31 cellular contexts compared by ENCODE assay signal in genomic region chr3:38257583-38257982, GRCh38. TPM values are rescaled to one million over a fixed set of nuclear protein-coding genes. Genes with fewer than 3 reads are reported as not detected.
DNase-seq lines count a peak whose midpoint lies in the region; ATAC-seq, FAIRE-seq and TF ChIP-seq lines count a peak whose summit lies in the region.
"Had no signal": no experiment of that assay in that cellular context is flagged by ENCODE, and none has a peak within 500 bp of the region (broad histone marks: within the 10 kb centered on the region; RNA-seq: fewer than 3 reads in every experiment).

No MANE protein-coding gene starts in this region.

- H3K9me3 Mint-ChIP-seq in CD4-positive, alpha-beta T cell: no peaks in the 10 kb centered on the region
- H3K9me3 Mint-ChIP-seq in activated T-helper 1 cell treated with anti-CD3 and anti-CD28 coated beads, Interleukin-12 subunit alpha, Interleukin-12 subunit beta, Interleukin-2, Interleukin-4 antibody, amounts not matched to agents 30 ng/mL and 10 ng/mL and 1 ng/mL, durations not matched to agents 14 hours and 24 hours and 36 hours: no peaks in the 10 kb centered on the region
- H3K9me3 Mint-ChIP-seq: activated naive CD4-positive, alpha-beta T cell treated with anti-CD3 and anti-CD28 coated beads, Interleukin-2, amount 50 U/mL, for 72 hours; GM23338; naive B cell; stimulated activated memory B cell treated with anti-CD40 and anti-IgM and Interleukin-4, amounts not matched to agents 10 μg/mL and 1 μg/mL and 100 μg/mL, for 72 hours had no signal

- H3K9ac ChIP-seq in endothelial cell of umbilical vein (replicated peaks; ENCODE audit: extremely low read depth, insufficient read depth, low read length): no peak overlapping the region

- no peaks in the 10 kb centered on the region for H4K20me1 ChIP-seq in endothelial cell of umbilical vein (replicated peaks; ENCODE audit: control insufficient read depth, extremely low read depth, insufficient read depth, low read length)

- H3K27ac ChIP-seq in CD4-positive, alpha-beta T cell (ENCODE audit: low read depth, low read length): no peak overlapping the region
- no peak overlapping the region for H3K27ac ChIP-seq in endothelial cell of umbilical vein (ENCODE audit: insufficient read depth, low read depth, low read length)
- H3K27ac ChIP-seq: ascending aorta, left ventricle myocardium inferior, sigmoid colon, SJSA1 had no signal

- H2AFZ ChIP-seq in endothelial cell of umbilical vein (ENCODE audit: low read depth, low read length): no peak overlapping the region
- H2AFZ ChIP-seq: GM23338 had no signal

- H3K4me2 ChIP-seq in endothelial cell of umbilical vein (ENCODE audit: insufficient read depth, low read length): no peak overlapping the region
- H3K4me2 ChIP-seq: GM23338 had no signal

- H3K9me1 ChIP-seq in endothelial cell of umbilical vein (replicated peaks; ENCODE audit: control insufficient read depth, extremely low read depth, insufficient read depth, low read length): no peaks in the 10 kb centered on the region

- H3K4me3 Mint-ChIP-seq in CD4-positive, alpha-beta T cell: no peak overlapping the region
- H3K4me3 Mint-ChIP-seq in activated T-helper 1 cell treated with anti-CD3 and anti-CD28 coated beads, Interleukin-12 subunit alpha, Interleukin-12 subunit beta, Interleukin-2, Interleukin-4 antibody, amounts not matched to agents 30 ng/mL and 10 ng/mL and 1 ng/mL, durations not matched to agents 14 hours and 24 hours and 36 hours: no peak overlapping the region
- H3K4me3 Mint-ChIP-seq: GM23338; naive B cell; stimulated activated memory B cell treated with anti-CD40 and anti-IgM and Interleukin-4, amounts not matched to agents 10 μg/mL and 1 μg/mL and 100 μg/mL, for 72 hours had no signal

- no peak for DNase-seq in CD4-positive, alpha-beta T cell
- peak; percentile 27 for DNase-seq in ELR (ENCODE audit: low read depth)
- no peak for DNase-seq in activated T-helper 1 cell treated with anti-CD3 and anti-CD28 coated beads, Interleukin-12 subunit alpha, Interleukin-12 subunit beta, Interleukin-2, Interleukin-4 antibody, amounts not matched to agents 30 ng/mL and 10 ng/mL and 1 ng/mL, durations not matched to agents 14 hours and 24 hours and 36 hours (ENCODE audit: low spot score)
- DNase-seq in endothelial cell of umbilical vein (ENCODE audit: low read depth, low spot score): no peak
- no peak for DNase-seq in NCI-H1930 (lab: John Stamatoyannopoulos, UW)
- no peak for DNase-seq in SHP77 (lab: John Stamatoyannopoulos, UW)
- no peak for DNase-seq in H7
- DNase-seq: activated CD4-positive, alpha-beta T cell treated with anti-CD3 and anti-CD28 coated beads for 48 hours; activated CD8-positive, alpha-beta memory T cell treated with anti-CD3 and anti-CD28 coated beads for 24 hours; cerebellar nuclear complex; DMS 273 treated with DMSO at 0.1 percent for 48 hours; dorsolateral prefrontal cortex; left ventricle myocardium inferior; naive B cell; NCI-H1092; NCI-H1694 treated with DMSO at 0.1 percent for 48 hours; NCI-H2171 treated with DMSO at 0.1 percent for 48 hours; NCI-H524; sigmoid colon; stimulated activated CD4-positive, alpha-beta T cell treated with anti-CD3 and anti-CD28 coated beads, Interleukin-4, amount 100 ng/mL, for 24 hours had no signal

- H3K36me3 ChIP-seq in endothelial cell of umbilical vein (ENCODE audit: control insufficient read depth in 2 of 2, extremely low read depth in 1 of 2, insufficient read depth in 2 of 2, low read length in 2 of 2) (peaks cover 7% of the 10 kb centered on the region in 2 experiments), H7 (replicated peaks; ENCODE audit: control insufficient read depth, insufficient read depth, low read length) (peaks cover 9% of the 10 kb centered on the region)

- peak overlapping the region; percentile 16 for H3K27ac Mint-ChIP-seq in CD4-positive, alpha-beta T cell
- H3K27ac Mint-ChIP-seq in activated T-helper 1 cell treated with anti-CD3 and anti-CD28 coated beads, Interleukin-12 subunit alpha, Interleukin-12 subunit beta, Interleukin-2, Interleukin-4 antibody, amounts not matched to agents 30 ng/mL and 10 ng/mL and 1 ng/mL, durations not matched to agents 14 hours and 24 hours and 36 hours: peak overlapping the region; percentile 4
- H3K27ac Mint-ChIP-seq: activated naive CD4-positive, alpha-beta T cell treated with anti-CD3 and anti-CD28 coated beads, Interleukin-2, amount 50 U/mL, for 72 hours; GM23338; progenitor cell of endocrine pancreas; stimulated activated memory B cell treated with anti-CD40 and anti-IgM and Interleukin-4, amounts not matched to agents 10 μg/mL and 1 μg/mL and 100 μg/mL, for 72 hours had no signal

- FAIRE-seq in endothelial cell of umbilical vein (lab: Jason Lieb, UNC): peak; percentile 8
- FAIRE-seq: HepG2, islet of Langerhans, TTC549 had no signal

- peaks cover 24% of the 10 kb centered on the region for H3K36me3 Mint-ChIP-seq in CD4-positive, alpha-beta T cell (ENCODE audit: low read depth)
- peaks cover 33% of the 10 kb centered on the region for H3K36me3 Mint-ChIP-seq in activated T-helper 1 cell treated with anti-CD3 and anti-CD28 coated beads, Interleukin-12 subunit alpha, Interleukin-12 subunit beta, Interleukin-2, Interleukin-4 antibody, amounts not matched to agents 30 ng/mL and 10 ng/mL and 1 ng/mL, durations not matched to agents 14 hours and 24 hours and 36 hours (ENCODE audit: low read depth)

- CTCF ChIA-PET in CD4-positive, alpha-beta T cell (lab: Charles Lee): no interaction called here
- CTCF ChIA-PET in endothelial cell of umbilical vein (lab: Charles Lee): no interaction called here

- no peaks in the 10 kb centered on the region for H3K79me2 ChIP-seq in endothelial cell of umbilical vein (ENCODE audit: control insufficient read depth, insufficient read depth, low read length)

- POLR2A ChIA-PET in CD4-positive, alpha-beta T cell (lab: Charles Lee): no interaction called here
- POLR2A ChIA-PET in endothelial cell of umbilical vein (lab: Charles Lee): no interaction called here

- no peaks in the 10 kb centered on the region for H3K27me3 ChIP-seq in CD4-positive, alpha-beta T cell (ENCODE audit: control insufficient read depth, insufficient read depth, low read length)
- H3K27me3 ChIP-seq in endothelial cell of umbilical vein (ENCODE audit: control insufficient read depth in 2 of 2, insufficient read depth in 2 of 2, low read length in 2 of 2): no peaks in the 10 kb centered on the region
- H3K27me3 ChIP-seq in H7 (ENCODE audit: control insufficient read depth, insufficient read depth, low read length): no peaks in the 10 kb centered on the region
- H3K27me3 ChIP-seq: ascending aorta, dorsolateral prefrontal cortex, sigmoid colon, SJSA1 had no signal

- no peaks in the 10 kb centered on the region for H3K27me3 Mint-ChIP-seq in CD4-positive, alpha-beta T cell
- H3K27me3 Mint-ChIP-seq in activated T-helper 1 cell treated with anti-CD3 and anti-CD28 coated beads, Interleukin-12 subunit alpha, Interleukin-12 subunit beta, Interleukin-2, Interleukin-4 antibody, amounts not matched to agents 30 ng/mL and 10 ng/mL and 1 ng/mL, durations not matched to agents 14 hours and 24 hours and 36 hours (ENCODE audit: insufficient read depth): no peaks in the 10 kb centered on the region
- H3K27me3 Mint-ChIP-seq: naive B cell; progenitor cell of endocrine pancreas; stimulated activated memory B cell treated with anti-CD40 and anti-IgM and Interleukin-4, amounts not matched to agents 10 μg/mL and 1 μg/mL and 100 μg/mL, for 72 hours had no signal

- dilution Hi-C loops in endothelial cell of umbilical vein (cut with MboI; ENCODE audit: extremely low pct_ligation_motif_present, low sequenced_read_pairs): no loop called here

- intact Hi-C loops in CD4-positive, alpha-beta T cell (cut with DNase I, micrococcal nuclease): no loop called here
- intact Hi-C loops in activated T-helper 1 cell treated with anti-CD3 and anti-CD28 coated beads, Interleukin-12 subunit alpha, Interleukin-12 subunit beta, Interleukin-2, Interleukin-4 antibody, amounts not matched to agents 30 ng/mL and 10 ng/mL and 1 ng/mL, durations not matched to agents 14 hours and 24 hours and 36 hours (cut with micrococcal nuclease): loop anchor here (5.0 kb wide), 1 partner anchor 120 kb away; the partner anchor contains the start of genes ACAA1 and MYD88
- intact Hi-C loops in endothelial cell of umbilical vein (cut with micrococcal nuclease): no loop called here

- TF ChIP-seq CTCF in CD4-positive, alpha-beta T cell (IDR thresholded peaks at IDR 0.05): no peak
- no peak for TF ChIP-seq CTCF in endothelial cell of umbilical vein (IDR thresholded peaks at IDR 0.05; ENCODE audit: extremely low read depth in 1 of 2, insufficient read depth in 1 of 2, low read depth in 1 of 2, low read length in 2 of 2)

- TF ChIP-seq POLR2A in endothelial cell of umbilical vein (IDR thresholded peaks at IDR 0.05; ENCODE audit: low read depth, low read length): no peak

- BruUV-seq in endothelial cell of umbilical vein (replicated peaks; lab: Mats Ljungman, UMichigan): no TSS peak

- H3K4me3 ChIP-seq in endothelial cell of umbilical vein (replicated peaks in 1 of 3; ENCODE audit: insufficient read depth in 1 of 3, low read depth in 1 of 3, low read length in 3 of 3): no peak overlapping the region
- no peak overlapping the region for H3K4me3 ChIP-seq in H7 (ENCODE audit: insufficient read depth, low read depth, low read length)
- H3K4me3 ChIP-seq: ascending aorta, dorsolateral prefrontal cortex, GM23338, left ventricle myocardium inferior, sigmoid colon, SJSA1 had no signal

- peaks cover 8% of the 10 kb centered on the region for H3K4me1 Mint-ChIP-seq in CD4-positive, alpha-beta T cell (ENCODE audit: low read depth)
- H3K4me1 Mint-ChIP-seq in activated T-helper 1 cell treated with anti-CD3 and anti-CD28 coated beads, Interleukin-12 subunit alpha, Interleukin-12 subunit beta, Interleukin-2, Interleukin-4 antibody, amounts not matched to agents 30 ng/mL and 10 ng/mL and 1 ng/mL, durations not matched to agents 14 hours and 24 hours and 36 hours (ENCODE audit: low read depth): peaks cover 23% of the 10 kb centered on the region

- no peaks in the 10 kb centered on the region for H3K4me1 ChIP-seq in endothelial cell of umbilical vein (ENCODE audit: control insufficient read depth, extremely low read depth, insufficient read depth, low read length)
- H3K4me1 ChIP-seq: ascending aorta, sigmoid colon, SJSA1 had no signal

- no peak for ATAC-seq in CD4-positive, alpha-beta T cell (ENCODE audit: poor library complexity)
- ATAC-seq: GM23338; HepG2; Panc1; stimulated activated memory B cell treated with anti-CD40 and anti-IgM and Interleukin-4, amounts not matched to agents 10 μg/mL and 1 μg/mL and 100 μg/mL, for 72 hours had no signal

- H3K9me3 ChIP-seq in CD4-positive, alpha-beta T cell (ENCODE audit: control insufficient read depth, low read length): no peaks in the 10 kb centered on the region
- H3K9me3 ChIP-seq in endothelial cell of umbilical vein (replicated peaks; ENCODE audit: control insufficient read depth, insufficient read depth, low read length): no peaks in the 10 kb centered on the region
- H3K9me3 ChIP-seq: ascending aorta, left ventricle myocardium inferior, sigmoid colon, SJSA1 had no signal

RNA-seq across cellular contexts. Expression of gene SLC22A13, which starts 8.0 kb away (rescaled TPM):
- total RNA-seq in CD4-positive, alpha-beta T cell: under 1 TPM; 0.19 to 0.22 TPM
- total RNA-seq in activated T-helper 1 cell treated with anti-CD3 and anti-CD28 coated beads, Interleukin-12 subunit alpha, Interleukin-12 subunit beta, Interleukin-2, Interleukin-4 antibody, amounts not matched to agents 30 ng/mL and 10 ng/mL and 1 ng/mL, durations not matched to agents 14 hours and 24 hours and 36 hours: 0.65 and 0.78 TPM in 2 replicates
- 0.44 and 0.53 TPM in 2 replicates for total RNA-seq in endothelial cell of umbilical vein
- 0.11 and 0.13 TPM in 2 replicates for polyA plus RNA-seq in endothelial cell of umbilical vein
- 0.04 TPM in 1 of 2 replicates, not detected in the other for polyA plus RNA-seq in endothelial cell of umbilical vein (2011; cell fraction: cytosol; rRNA removed)
- polyA plus RNA-seq in endothelial cell of umbilical vein (2011; cell fraction: nucleus; rRNA removed): 0.71 and 1.3 TPM in 2 replicates
- not detected in 2 replicates for polyA plus RNA-seq in endothelial cell of umbilical vein (2012)
- 0.56 and 1.9 TPM in 2 replicates for polyA minus RNA-seq in endothelial cell of umbilical vein
- not detected for polyA minus RNA-seq in endothelial cell of umbilical vein (2011; cell fraction: cytosol; rRNA and poly(A)+ RNA removed)
- polyA minus RNA-seq in endothelial cell of umbilical vein (2011; cell fraction: nucleus; rRNA and poly(A)+ RNA removed): 1.7 and 1.8 TPM in 2 replicates
- 0.11 and 0.24 TPM in 2 replicates for total RNA-seq in H7 (2014; rRNA removed; shearing (Covaris generic))
- total RNA-seq: ascending aorta, HepG2, left ventricle myocardium inferior, SJSA1 had no signal

RNA-seq across cellular contexts. Expression of gene SLC22A14, which starts 24.5 kb away (rescaled TPM):
- total RNA-seq in CD4-positive, alpha-beta T cell: under 1 TPM in 1 of 2 experiments, not detected in 1; 0.11 TPM
- not detected in 2 replicates for total RNA-seq in activated T-helper 1 cell treated with anti-CD3 and anti-CD28 coated beads, Interleukin-12 subunit alpha, Interleukin-12 subunit beta, Interleukin-2, Interleukin-4 antibody, amounts not matched to agents 30 ng/mL and 10 ng/mL and 1 ng/mL, durations not matched to agents 14 hours and 24 hours and 36 hours
- total RNA-seq in endothelial cell of umbilical vein: not detected in 2 replicates
- polyA plus RNA-seq in endothelial cell of umbilical vein: 0.10 TPM in 1 of 2 replicates, not detected in the other
- 0.03 TPM in 1 of 2 replicates, not detected in the other for polyA plus RNA-seq in endothelial cell of umbilical vein (2011; cell fraction: cytosol; rRNA removed)
- polyA plus RNA-seq in endothelial cell of umbilical vein (2011; cell fraction: nucleus; rRNA removed): 0.21 and 0.24 TPM in 2 replicates
- polyA plus RNA-seq in endothelial cell of umbilical vein (2012): not detected in 2 replicates
- polyA minus RNA-seq in endothelial cell of umbilical vein: 0.42 TPM in 1 of 2 replicates, not detected in the other
- not detected for polyA minus RNA-seq in endothelial cell of umbilical vein (2011; cell fraction: cytosol; rRNA and poly(A)+ RNA removed)
- 0.29 TPM in 1 of 2 replicates, not detected in the other for polyA minus RNA-seq in endothelial cell of umbilical vein (2011; cell fraction: nucleus; rRNA and poly(A)+ RNA removed)
- 0.03 TPM in 1 of 2 replicates, not detected in the other for total RNA-seq in H7 (2014; rRNA removed; shearing (Covaris generic))
- total RNA-seq: activated naive CD4-positive, alpha-beta T cell treated with anti-CD3 and anti-CD28 coated beads, Interleukin-2, amount 50 U/mL, for 72 hours; ascending aorta; GM23338; HepG2; left ventricle myocardium inferior; sigmoid colon; SJSA1; ureter had no signal
- polyA plus RNA-seq: GM23338 had no signal
